In genomic region chr13:60019119-60019993, GRCh38 we compare ENCODE assay signal across 9 cellular contexts.
DNase-seq lines count a peak whose midpoint lies in the region; ATAC-seq and TF ChIP-seq lines count a peak whose summit lies in the region.
"Had no signal": no experiment of that assay in that cellular context is flagged by ENCODE, and none has a peak within 500 bp of the region (broad histone marks: within the 10 kb centered on the region; RNA-seq: fewer than 3 reads in every experiment).

No MANE protein-coding gene starts in this region.

- H3K27ac Mint-ChIP-seq in stimulated activated memory B cell treated with anti-CD40 and anti-IgM and Interleukin-4, amounts not matched to agents 10 μg/mL and 1 μg/mL and 100 μg/mL, for 72 hours: no peak overlapping the region
- H3K27ac Mint-ChIP-seq: dendritic cell treated with granulocyte-macrophage colony-stimulating factor and Interleukin-4, amounts not matched to agents 40 ng/mL and 50 ng/mL, for 4 days had no signal

- no peaks in the 10 kb centered on the region for H3K4me1 Mint-ChIP-seq in stimulated activated memory B cell treated with anti-CD40 and anti-IgM and Interleukin-4, amounts not matched to agents 10 μg/mL and 1 μg/mL and 100 μg/mL, for 72 hours

- H3K36me3 Mint-ChIP-seq in stimulated activated memory B cell treated with anti-CD40 and anti-IgM and Interleukin-4, amounts not matched to agents 10 μg/mL and 1 μg/mL and 100 μg/mL, for 72 hours: peaks cover 4% of the 10 kb centered on the region

- H3K27me3 Mint-ChIP-seq in stimulated activated memory B cell treated with anti-CD40 and anti-IgM and Interleukin-4, amounts not matched to agents 10 μg/mL and 1 μg/mL and 100 μg/mL, for 72 hours: no peaks in the 10 kb centered on the region
- H3K27me3 Mint-ChIP-seq: dendritic cell treated with granulocyte-macrophage colony-stimulating factor and Interleukin-4, amounts not matched to agents 40 ng/mL and 50 ng/mL, for 4 days had no signal

- peak; percentile 9 for DNase-seq in GM03348 (ENCODE audit: low spot score)
- DNase-seq in epithelial cell of proximal tubule (ENCODE audit: low read depth): peak; percentile 18
- DNase-seq in NK-92 treated with Interleukin-12 subunit alpha and Interleukin-12 subunit beta, amount 100 ng/mL, for 24 hours (lab: John Stamatoyannopoulos, UW): no peak
- no peak for DNase-seq in cerebellar cortex (ENCODE audit: low spot score)
- no peak for DNase-seq in germinal center (ENCODE audit: low spot score)

- peaks cover 5% of the 10 kb centered on the region for H3K9me3 Mint-ChIP-seq in stimulated activated memory B cell treated with anti-CD40 and anti-IgM and Interleukin-4, amounts not matched to agents 10 μg/mL and 1 μg/mL and 100 μg/mL, for 72 hours

- no peak overlapping the region for H3K4me3 Mint-ChIP-seq in stimulated activated memory B cell treated with anti-CD40 and anti-IgM and Interleukin-4, amounts not matched to agents 10 μg/mL and 1 μg/mL and 100 μg/mL, for 72 hours
- H3K4me3 Mint-ChIP-seq: dendritic cell treated with granulocyte-macrophage colony-stimulating factor and Interleukin-4, amounts not matched to agents 40 ng/mL and 50 ng/mL, for 4 days had no signal

- ATAC-seq in GM21423 (IDR thresholded peaks at IDR 0.05; ENCODE audit: unreplicated experiment) (peak; percentile 88), HG03521 (IDR thresholded peaks at IDR 0.05; ENCODE audit: unreplicated experiment) (peak; percentile 86)
- no peak for ATAC-seq in stimulated activated memory B cell treated with anti-CD40 and anti-IgM and Interleukin-4, amounts not matched to agents 10 μg/mL and 1 μg/mL and 100 μg/mL, for 72 hours

- no peak for TF ChIP-seq CTCF in epithelial cell of proximal tubule (conservative IDR thresholded peaks at IDR 0.05; ENCODE audit: low read depth, low read length)

- H3K4me3 ChIP-seq in epithelial cell of proximal tubule (ENCODE audit: low read depth, low read length): peak overlapping the region; percentile 25

Comparison
In these comparisons a context has a peak if more than half of its experiments do, and no peak if none do; other contexts are left out.
1. DNase-seq: peak in GM03348 (single experiment) and epithelial cell of proximal tubule (single experiment); none in NK-92 treated with Interleukin-12 subunit alpha and Interleukin-12 subunit beta, amount 100 ng/mL, for 24 hours (single experiment), cerebellar cortex (single experiment) and germinal center (single experiment).